In the genomic region with DNA sequence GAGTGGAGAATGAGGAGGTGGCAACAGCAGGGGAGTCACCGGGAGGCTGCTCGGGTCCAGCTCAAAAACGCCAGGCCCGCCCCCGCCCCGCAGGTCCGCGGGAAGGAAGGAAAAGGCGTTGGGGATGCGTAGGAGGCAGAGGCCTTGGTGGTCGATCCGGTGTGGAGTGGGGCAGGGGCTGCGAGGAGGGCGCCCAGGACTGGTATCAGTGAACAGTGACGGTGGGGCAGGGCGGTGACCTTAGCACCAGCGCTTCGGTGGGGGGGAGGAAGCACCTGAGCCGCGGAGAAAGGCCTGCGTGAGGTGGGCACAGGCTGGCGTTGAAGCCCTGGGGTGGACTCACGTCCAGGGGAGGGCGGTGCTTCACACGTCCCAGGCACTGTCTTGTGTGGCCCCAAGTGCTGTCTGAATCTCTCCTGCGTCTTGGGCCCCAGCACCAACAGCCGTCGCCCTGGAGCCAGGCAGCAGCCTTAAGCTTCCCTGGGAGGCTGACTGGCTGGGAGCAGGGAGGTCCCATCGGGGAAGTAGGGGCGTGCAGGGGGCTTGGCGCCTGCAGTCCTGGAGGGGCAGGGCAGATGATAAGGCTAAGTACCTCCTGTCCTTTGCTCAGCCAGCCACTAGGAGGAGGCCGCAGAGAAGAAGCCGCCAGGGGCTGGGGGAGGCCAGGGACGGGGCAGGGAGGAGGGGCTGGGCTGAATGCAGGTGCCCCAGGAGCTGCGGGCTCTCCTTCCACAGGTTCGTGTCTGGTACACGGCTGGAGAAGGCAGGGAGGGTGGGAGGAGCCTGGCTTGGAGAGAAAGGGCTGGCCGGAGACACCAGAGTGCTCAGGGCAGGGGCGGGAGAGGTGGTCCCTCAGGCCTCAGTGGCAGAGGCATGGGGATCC, we compare ENCODE assay signal across 8 cellular contexts. TPM values are rescaled to one million over a fixed set of nuclear protein-coding genes. Genes with fewer than 3 reads are reported as not detected.
DNase-seq lines count a peak whose midpoint lies in the region; ATAC-seq and TF ChIP-seq lines count a peak whose summit lies in the region.

No MANE protein-coding gene starts in this region.

- ATAC-seq in GM18909 (IDR thresholded peaks at IDR 0.05; ENCODE audit: poor library complexity, unreplicated experiment) (no peak), GM21515 (IDR thresholded peaks at IDR 0.05; ENCODE audit: unreplicated experiment) (no peak)

- intact Hi-C loops in OCI-LY7 (cut with micrococcal nuclease; ENCODE audit: unreplicated experiment) (loop anchor here (2.0 kb wide), 1 partner anchor 99 kb away; no protein-coding TSS in a partner anchor), posterior vena cava (cut with DNase I) (no loop called here)

- H4K20me1 ChIP-seq in BLaER1 treated with 17β-estradiol and CSF1 and Interleukin-3, amounts not matched to agents 10 nM and 100 nM, result peaks cover 0 to 7% (median 4%) of the 10 kb centered on the region in 11 experiments; a peak in 7 of 22 replicates
- no peaks in the 10 kb centered on the region for H4K20me1 ChIP-seq in OCI-LY7 (ENCODE audit: insufficient read depth, low read length)

- peaks cover 5 to 26% (median 19%) of the 10 kb centered on the region in 11 experiments; a peak in 21 of 22 replicates for H3K27me3 ChIP-seq in BLaER1 treated with 17β-estradiol and CSF1 and Interleukin-3, amounts not matched to agents 10 nM and 100 nM

- H3K27ac ChIP-seq in BLaER1 treated with 17β-estradiol and CSF1 and Interleukin-3, amounts not matched to agents 10 nM and 100 nM, result no peak overlapping the region
- H3K27ac ChIP-seq in OCI-LY7 (ENCODE audit: low read depth, low read length, poor library complexity, severe bottlenecking), result no peak overlapping the region

- peaks cover 0 to 10% (median 0%) of the 10 kb centered on the region in 11 experiments; a peak in 6 of 22 replicates for H3K9me3 ChIP-seq in BLaER1 treated with 17β-estradiol and CSF1 and Interleukin-3, amounts not matched to agents 10 nM and 100 nM (replicated peaks in 1 of 11)
- H3K9me3 ChIP-seq in OCI-LY7 (ENCODE audit: low read length), result no peaks in the 10 kb centered on the region

- CTCF ChIA-PET in HEK293T (lab: Yijun Ruan, JAX) (interaction anchor here (0.5 to 1.9 kb wide), 12 partner anchors 13 to 200 kb away, joined by 3 to 13 read pairs (median 3); partner anchors contain the start of genes SIVA1 and ZBTB42), OCI-LY7 (lab: Charles Lee; ENCODE audit: unreplicated experiment) (no interaction called here)

- no TSS peak for BruUV-seq in OCI-LY7 (replicated peaks; lab: Mats Ljungman, UMichigan)

- H3K9ac ChIP-seq in BLaER1 treated with 17β-estradiol and CSF1 and Interleukin-3, amounts not matched to agents 10 nM and 100 nM, result peak overlapping the region in 6 of 11 experiments; percentile 0 to 44 (median 18); a peak in 3 of 22 replicates

- no peaks in the 10 kb centered on the region for H3K79me2 ChIP-seq in OCI-LY7 (ENCODE audit: insufficient read depth, low read depth, low read length)

- no peaks in the 10 kb centered on the region for H3K9me2 ChIP-seq in OCI-LY7 (ENCODE audit: insufficient read depth, low read length)

- no peak overlapping the region for H2AFZ ChIP-seq in OCI-LY7 (ENCODE audit: low read length)

- no peaks in the 10 kb centered on the region for H3K36me3 ChIP-seq in BLaER1 treated with 17β-estradiol and CSF1 and Interleukin-3, amounts not matched to agents 10 nM and 100 nM
- no peaks in the 10 kb centered on the region for H3K36me3 ChIP-seq in OCI-LY7 (ENCODE audit: insufficient read depth, low read length)

- peak; percentile 63 for TF ChIP-seq CTCF in OCI-LY7 (conservative IDR thresholded peaks at IDR 0.05; ENCODE audit: low read length)

- H3K4me3 ChIP-seq in BLaER1 treated with 17β-estradiol and CSF1 and Interleukin-3, amounts not matched to agents 10 nM and 100 nM, result peak overlapping the region in 6 of 10 experiments; percentile 38 to 66 (median 61); a peak in 12 of 20 replicates
- H3K4me3 ChIP-seq in OCI-LY7 (ENCODE audit: low read depth, low read length, poor library complexity, severe bottlenecking), result no peak overlapping the region

- POLR2A ChIA-PET in HEK293T (lab: Yijun Ruan, JAX), result interaction anchor here (0.6 to 1.8 kb wide), 4 partner anchors 14 to 76 kb away, joined by 3 to 12 read pairs (median 3); partner anchors contain the start of gene SIVA1
- POLR2A ChIA-PET in OCI-LY7 (lab: Charles Lee), result no interaction called here

- DNase-seq in HEK293T (ENCODE audit: extremely low spot score) (peak; percentile 82), OCI-LY7 (ENCODE audit: low spot score) (peak; percentile 54), glomerular visceral epithelial cell (ENCODE audit: extremely low spot score) (peak; percentile 52), posterior vena cava (ENCODE audit: low spot score) (peak; percentile 82)
- peak; percentile 37 for DNase-seq in activated T-helper 9 cell treated with anti-CD3 and anti-CD28 coated beads, Interleukin-2, amount 50 U/mL, for 16 hours (ENCODE audit: low read depth)

- H3K4me1 ChIP-seq in BLaER1 treated with 17β-estradiol and CSF1 and Interleukin-3, amounts not matched to agents 10 nM and 100 nM, result peaks cover 10 to 21% (median 18%) of the 10 kb centered on the region in 10 experiments; a peak in 19 of 20 replicates
- H3K4me1 ChIP-seq in OCI-LY7 (ENCODE audit: insufficient read depth, low read length, poor library complexity, severe bottlenecking), result no peaks in the 10 kb centered on the region

- H3K4me2 ChIP-seq in BLaER1 treated with 17β-estradiol and CSF1 and Interleukin-3, amounts not matched to agents 10 nM and 100 nM, result peak overlapping the region; percentile 69 to 99 (median 90)
- H3K4me2 ChIP-seq in OCI-LY7 (ENCODE audit: low read length), result peak overlapping the region; percentile 17; the same call in 1 of the 2 replicates

TF ChIP-seq in HEK293T, 16 proteins besides CTCF, POLR2A, EP300 and RAD21:
- TF ChIP-seq ZNF384 (IDR thresholded peaks at IDR 0.05), result no peak
- no peak for TF ChIP-seq SUZ12 (IDR thresholded peaks at IDR 0.05)
- TF ChIP-seq SP1 (IDR thresholded peaks at IDR 0.05), result no peak
- no peak for TF ChIP-seq NFRKB (IDR thresholded peaks at IDR 0.05)
- no peak for TF ChIP-seq FOXA1 (IDR thresholded peaks at IDR 0.05)
- TF ChIP-seq TARDBP (IDR thresholded peaks at IDR 0.05), result no peak
- no peak for TF ChIP-seq FOXK2 (IDR thresholded peaks at IDR 0.05)
- TF ChIP-seq BHLHE40 (IDR thresholded peaks at IDR 0.05; ENCODE audit: borderline replicate concordance), result no peak
- TF ChIP-seq HDGF (IDR thresholded peaks at IDR 0.05; ENCODE audit: borderline replicate concordance), result no peak
- TF ChIP-seq PKNOX1 (IDR thresholded peaks at IDR 0.05), result no peak
- no peak for TF ChIP-seq ARNT (IDR thresholded peaks at IDR 0.05)
- no peak for TF ChIP-seq CTBP1 (IDR thresholded peaks at IDR 0.05; ENCODE audit: borderline replicate concordance)
- no peak for TF ChIP-seq ELF4 (IDR thresholded peaks at IDR 0.05)
- no peak for TF ChIP-seq LEF1 (IDR thresholded peaks at IDR 0.05; ENCODE audit: borderline replicate concordance)
- no peak for TF ChIP-seq FOXM1 (IDR thresholded peaks at IDR 0.05; ENCODE audit: borderline replicate concordance)
- no peak for TF ChIP-seq L3MBTL2 (conservative IDR thresholded peaks at IDR 0.05)
TF ChIP-seq in HEK293T: peak in this region for 0.

RNA-seq across cellular contexts. Expression of gene ZBTB42, which starts 26.5 kb away (rescaled TPM):
- total RNA-seq in OCI-LY7 (2014; rRNA removed; shearing (Covaris generic)), result 0.98 and 2.4 TPM in 2 replicates
- total RNA-seq in OCI-LY7 (2022) (1.9 and 2.4 TPM in 2 replicates), posterior vena cava (1 to 10 TPM; 3.3 to 3.8 TPM)

RNA-seq across cellular contexts. Expression of gene AKT1, which starts 31.9 kb away (rescaled TPM):
- 75.4 and 83.0 TPM in 2 replicates for total RNA-seq in OCI-LY7 (2014; rRNA removed; shearing (Covaris generic))
- total RNA-seq in OCI-LY7 (2022) (108 and 109 TPM in 2 replicates), posterior vena cava (100 to 1,000 TPM; 115 to 143 TPM)

RNA-seq across cellular contexts. Expression of gene CEP170B, which starts 37.7 kb away (rescaled TPM):
- 0.16 TPM in 1 of 2 replicates, not detected in the other for total RNA-seq in OCI-LY7 (2014; rRNA removed; shearing (Covaris generic))
- total RNA-seq in OCI-LY7 (2022) (0.09 and 0.10 TPM in 2 replicates), posterior vena cava (10 to 100 TPM; 26.8 to 47.0 TPM)

Comparison
In these comparisons a context has a peak if more than half of its experiments do, and no peak if none do; other contexts are left out.
1. RNA of gene CEP170B, which starts 37.7 kb away (total RNA-seq): 26.8 to 47.0 TPM in posterior vena cava; 0.09 to 0.16 TPM in OCI-LY7; every median in the first group is over 10 times any median in the second.
2. Peak in every context shown above with its lines, with median percentiles within 50 percentile points of each other: DNase-seq.